ENCODE assay signal across 1 cellular context in the genomic region with DNA sequence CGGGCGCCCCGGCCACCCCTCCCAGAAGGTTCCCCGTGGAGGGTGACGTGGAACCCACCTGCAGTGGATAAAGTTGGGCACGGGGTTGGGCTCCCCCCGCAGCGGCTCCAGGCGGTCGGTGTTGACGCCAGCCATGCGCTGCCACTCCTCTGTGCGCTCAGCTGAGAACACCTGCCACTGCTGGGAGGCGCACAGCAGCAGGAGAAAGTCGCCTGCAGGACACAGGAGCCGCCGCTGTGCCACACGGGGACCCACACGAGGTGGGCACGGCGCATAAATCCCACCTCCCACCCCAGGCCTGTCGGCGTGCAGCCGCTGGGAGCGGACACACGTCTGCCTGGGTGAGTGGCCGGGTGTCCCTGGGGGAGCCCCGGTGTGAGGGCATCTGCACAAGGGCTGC.
A peak's percentile ranks its signal among the peaks of the same experiment; 100 is the strongest.
TF ChIP-seq lines count a peak whose summit lies in the region.

No MANE protein-coding gene starts in this region.

TF ChIP-seq in HepG2, 621 proteins besides CTCF, POLR2A, EP300 and RAD21:
- no peak for TF ChIP-seq TCF7 (IDR thresholded peaks at IDR 0.05; ENCODE audit: low read depth)
- TF ChIP-seq, protein P1, sequence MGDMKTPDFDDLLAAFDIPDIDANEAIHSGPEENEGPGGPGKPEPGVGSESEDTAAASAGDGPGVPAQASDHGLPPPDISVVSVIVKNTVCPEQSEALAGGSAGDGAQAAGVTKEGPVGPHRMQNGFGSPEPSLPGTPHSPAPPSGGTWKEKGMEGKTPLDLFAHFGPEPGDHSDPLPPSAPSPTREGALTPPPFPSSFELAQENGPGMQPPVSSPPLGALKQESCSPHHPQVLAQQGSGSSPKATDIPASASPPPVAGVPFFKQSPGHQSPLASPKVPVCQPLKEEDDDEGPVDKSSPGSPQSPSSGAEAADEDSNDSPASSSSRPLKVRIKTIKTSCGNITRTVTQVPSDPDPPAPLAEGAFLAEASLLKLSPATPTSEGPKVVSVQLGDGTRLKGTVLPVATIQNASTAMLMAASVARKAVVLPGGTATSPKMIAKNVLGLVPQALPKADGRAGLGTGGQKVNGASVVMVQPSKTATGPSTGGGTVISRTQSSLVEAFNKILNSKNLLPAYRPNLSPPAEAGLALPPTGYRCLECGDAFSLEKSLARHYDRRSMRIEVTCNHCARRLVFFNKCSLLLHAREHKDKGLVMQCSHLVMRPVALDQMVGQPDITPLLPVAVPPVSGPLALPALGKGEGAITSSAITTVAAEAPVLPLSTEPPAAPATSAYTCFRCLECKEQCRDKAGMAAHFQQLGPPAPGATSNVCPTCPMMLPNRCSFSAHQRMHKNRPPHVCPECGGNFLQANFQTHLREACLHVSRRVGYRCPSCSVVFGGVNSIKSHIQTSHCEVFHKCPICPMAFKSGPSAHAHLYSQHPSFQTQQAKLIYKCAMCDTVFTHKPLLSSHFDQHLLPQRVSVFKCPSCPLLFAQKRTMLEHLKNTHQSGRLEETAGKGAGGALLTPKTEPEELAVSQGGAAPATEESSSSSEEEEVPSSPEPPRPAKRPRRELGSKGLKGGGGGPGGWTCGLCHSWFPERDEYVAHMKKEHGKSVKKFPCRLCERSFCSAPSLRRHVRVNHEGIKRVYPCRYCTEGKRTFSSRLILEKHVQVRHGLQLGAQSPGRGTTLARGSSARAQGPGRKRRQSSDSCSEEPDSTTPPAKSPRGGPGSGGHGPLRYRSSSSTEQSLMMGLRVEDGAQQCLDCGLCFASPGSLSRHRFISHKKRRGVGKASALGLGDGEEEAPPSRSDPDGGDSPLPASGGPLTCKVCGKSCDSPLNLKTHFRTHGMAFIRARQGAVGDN (CRISPR knock-in tag; IDR thresholded peaks at IDR 0.05), result peak; percentile 15; the same call in 1 of the 2 replicates
- TF ChIP-seq AGO2 (optimal IDR thresholded peaks at IDR 0.05; ENCODE audit: low read depth, low read length), result peak; percentile 59
TF ChIP-seq in HepG2: peak in this region for 2.
